ENCODE assay signal across 1 cellular context in the genomic region with DNA sequence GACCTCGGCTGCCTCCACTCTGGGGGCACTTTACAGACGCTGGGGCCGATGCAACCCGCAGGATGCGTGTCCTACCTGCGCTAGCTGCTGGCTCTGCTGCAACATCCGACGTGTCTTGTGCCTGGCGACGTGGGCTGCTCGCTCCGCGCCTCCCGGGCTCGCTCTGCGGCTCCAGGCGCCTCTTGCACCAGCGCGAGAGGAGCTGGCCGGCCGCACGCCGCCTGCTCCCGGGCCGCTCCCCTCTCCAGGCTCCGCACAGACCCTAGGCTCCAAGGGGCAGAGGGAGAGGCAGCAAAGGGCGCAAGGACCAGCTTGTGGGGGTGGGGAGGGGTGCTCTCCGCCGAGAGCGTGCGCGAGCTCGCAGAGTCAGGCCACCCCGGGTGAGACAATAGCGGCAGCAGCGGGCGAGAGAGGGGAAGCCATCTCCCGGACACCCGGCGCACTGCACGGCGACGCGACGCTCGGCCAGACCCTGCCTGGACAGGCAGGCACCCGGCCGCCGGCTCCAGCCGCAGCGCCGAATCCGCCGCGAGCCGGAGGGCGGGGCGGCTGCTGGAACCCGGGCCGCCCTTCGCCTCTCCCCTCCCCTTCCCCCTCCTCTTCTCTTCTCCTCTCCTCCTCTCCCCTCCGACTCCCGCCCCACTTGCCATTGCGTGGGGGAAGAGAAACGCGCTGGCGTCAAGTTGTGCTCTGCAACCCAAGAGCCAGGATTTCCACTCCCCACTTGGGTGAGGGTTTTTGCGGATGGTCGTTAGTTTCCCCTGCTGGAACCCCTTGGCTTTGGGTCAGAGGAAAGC.
TF ChIP-seq lines count a peak whose summit lies in the region.

A gene with protein sequence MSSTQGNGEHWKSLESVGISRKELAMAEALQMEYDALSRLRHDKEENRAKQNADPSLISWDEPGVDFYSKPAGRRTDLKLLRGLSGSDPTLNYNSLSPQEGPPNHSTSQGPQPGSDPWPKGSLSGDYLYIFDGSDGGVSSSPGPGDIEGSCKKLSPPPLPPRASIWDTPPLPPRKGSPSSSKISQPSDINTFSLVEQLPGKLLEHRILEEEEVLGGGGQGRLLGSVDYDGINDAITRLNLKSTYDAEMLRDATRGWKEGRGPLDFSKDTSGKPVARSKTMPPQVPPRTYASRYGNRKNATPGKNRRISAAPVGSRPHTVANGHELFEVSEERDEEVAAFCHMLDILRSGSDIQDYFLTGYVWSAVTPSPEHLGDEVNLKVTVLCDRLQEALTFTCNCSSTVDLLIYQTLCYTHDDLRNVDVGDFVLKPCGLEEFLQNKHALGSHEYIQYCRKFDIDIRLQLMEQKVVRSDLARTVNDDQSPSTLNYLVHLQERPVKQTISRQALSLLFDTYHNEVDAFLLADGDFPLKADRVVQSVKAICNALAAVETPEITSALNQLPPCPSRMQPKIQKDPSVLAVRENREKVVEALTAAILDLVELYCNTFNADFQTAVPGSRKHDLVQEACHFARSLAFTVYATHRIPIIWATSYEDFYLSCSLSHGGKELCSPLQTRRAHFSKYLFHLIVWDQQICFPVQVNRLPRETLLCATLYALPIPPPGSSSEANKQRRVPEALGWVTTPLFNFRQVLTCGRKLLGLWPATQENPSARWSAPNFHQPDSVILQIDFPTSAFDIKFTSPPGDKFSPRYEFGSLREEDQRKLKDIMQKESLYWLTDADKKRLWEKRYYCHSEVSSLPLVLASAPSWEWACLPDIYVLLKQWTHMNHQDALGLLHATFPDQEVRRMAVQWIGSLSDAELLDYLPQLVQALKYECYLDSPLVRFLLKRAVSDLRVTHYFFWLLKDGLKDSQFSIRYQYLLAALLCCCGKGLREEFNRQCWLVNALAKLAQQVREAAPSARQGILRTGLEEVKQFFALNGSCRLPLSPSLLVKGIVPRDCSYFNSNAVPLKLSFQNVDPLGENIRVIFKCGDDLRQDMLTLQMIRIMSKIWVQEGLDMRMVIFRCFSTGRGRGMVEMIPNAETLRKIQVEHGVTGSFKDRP (N-terminal part only) (minus strand): TSS at position 525 of the 797 bp plus-strand sequence. CDS start 25,003 bp downstream, outside the sequence.

TF ChIP-seq in HepG2, 621 proteins besides CTCF, POLR2A, EP300 and RAD21 (continued from another document and continues in another):
- TF ChIP-seq, protein P1, sequence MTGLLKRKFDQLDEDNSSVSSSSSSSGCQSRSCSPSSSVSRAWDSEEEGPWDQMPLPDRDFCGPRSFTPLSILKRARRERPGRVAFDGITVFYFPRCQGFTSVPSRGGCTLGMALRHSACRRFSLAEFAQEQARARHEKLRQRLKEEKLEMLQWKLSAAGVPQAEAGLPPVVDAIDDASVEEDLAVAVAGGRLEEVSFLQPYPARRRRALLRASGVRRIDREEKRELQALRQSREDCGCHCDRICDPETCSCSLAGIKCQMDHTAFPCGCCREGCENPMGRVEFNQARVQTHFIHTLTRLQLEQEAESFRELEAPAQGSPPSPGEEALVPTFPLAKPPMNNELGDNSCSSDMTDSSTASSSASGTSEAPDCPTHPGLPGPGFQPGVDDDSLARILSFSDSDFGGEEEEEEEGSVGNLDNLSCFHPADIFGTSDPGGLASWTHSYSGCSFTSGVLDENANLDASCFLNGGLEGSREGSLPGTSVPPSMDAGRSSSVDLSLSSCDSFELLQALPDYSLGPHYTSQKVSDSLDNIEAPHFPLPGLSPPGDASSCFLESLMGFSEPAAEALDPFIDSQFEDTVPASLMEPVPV (CRISPR knock-in tag; IDR thresholded peaks at IDR 0.05) = peak; percentile 18; the same call in 1 of the 2 replicates
- TF ChIP-seq ZNF709 (CRISPR knock-in tag; IDR thresholded peaks at IDR 0.05) = peak; percentile 60; the same call in 1 of the 2 replicates
- TF ChIP-seq, protein P2, sequence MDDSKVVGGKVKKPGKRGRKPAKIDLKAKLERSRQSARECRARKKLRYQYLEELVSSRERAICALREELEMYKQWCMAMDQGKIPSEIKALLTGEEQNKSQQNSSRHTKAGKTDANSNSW (CRISPR knock-in tag; IDR thresholded peaks at IDR 0.05; ENCODE audit: borderline replicate concordance) = no peak
- TF ChIP-seq ZKSCAN8 (CRISPR knock-in tag; IDR thresholded peaks at IDR 0.05; ENCODE audit: borderline replicate concordance) = 0 out of 2 replicates have a peak, but pooled peaks have one; percentile 60
- TF ChIP-seq TAF1 (CRISPR knock-in tag; IDR thresholded peaks at IDR 0.05) = peak; percentile 80
- TF ChIP-seq ZNF224 (CRISPR knock-in tag; IDR thresholded peaks at IDR 0.05) = 0 out of 2 replicates have a peak, but pooled peaks have one; percentile 70
- TF ChIP-seq ZNF296 (CRISPR knock-in tag; conservative IDR thresholded peaks at IDR 0.05) = no peak
- peak; percentile 77 for TF ChIP-seq SALL1 (CRISPR knock-in tag; IDR thresholded peaks at IDR 0.05)
- TF ChIP-seq, protein P3, sequence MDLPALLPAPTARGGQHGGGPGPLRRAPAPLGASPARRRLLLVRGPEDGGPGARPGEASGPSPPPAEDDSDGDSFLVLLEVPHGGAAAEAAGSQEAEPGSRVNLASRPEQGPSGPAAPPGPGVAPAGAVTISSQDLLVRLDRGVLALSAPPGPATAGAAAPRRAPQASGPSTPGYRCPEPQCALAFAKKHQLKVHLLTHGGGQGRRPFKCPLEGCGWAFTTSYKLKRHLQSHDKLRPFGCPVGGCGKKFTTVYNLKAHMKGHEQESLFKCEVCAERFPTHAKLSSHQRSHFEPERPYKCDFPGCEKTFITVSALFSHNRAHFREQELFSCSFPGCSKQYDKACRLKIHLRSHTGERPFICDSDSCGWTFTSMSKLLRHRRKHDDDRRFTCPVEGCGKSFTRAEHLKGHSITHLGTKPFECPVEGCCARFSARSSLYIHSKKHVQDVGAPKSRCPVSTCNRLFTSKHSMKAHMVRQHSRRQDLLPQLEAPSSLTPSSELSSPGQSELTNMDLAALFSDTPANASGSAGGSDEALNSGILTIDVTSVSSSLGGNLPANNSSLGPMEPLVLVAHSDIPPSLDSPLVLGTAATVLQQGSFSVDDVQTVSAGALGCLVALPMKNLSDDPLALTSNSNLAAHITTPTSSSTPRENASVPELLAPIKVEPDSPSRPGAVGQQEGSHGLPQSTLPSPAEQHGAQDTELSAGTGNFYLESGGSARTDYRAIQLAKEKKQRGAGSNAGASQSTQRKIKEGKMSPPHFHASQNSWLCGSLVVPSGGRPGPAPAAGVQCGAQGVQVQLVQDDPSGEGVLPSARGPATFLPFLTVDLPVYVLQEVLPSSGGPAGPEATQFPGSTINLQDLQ (CRISPR knock-in tag; IDR thresholded peaks at IDR 0.05) = 0 out of 2 replicates have a peak, but pooled peaks have one; percentile 65
- 0 out of 2 replicates have a peak, but pooled peaks have one; percentile 10 for TF ChIP-seq ZNF598 (CRISPR knock-in tag; IDR thresholded peaks at IDR 0.05; ENCODE audit: borderline replicate concordance)
- TF ChIP-seq, protein P4, sequence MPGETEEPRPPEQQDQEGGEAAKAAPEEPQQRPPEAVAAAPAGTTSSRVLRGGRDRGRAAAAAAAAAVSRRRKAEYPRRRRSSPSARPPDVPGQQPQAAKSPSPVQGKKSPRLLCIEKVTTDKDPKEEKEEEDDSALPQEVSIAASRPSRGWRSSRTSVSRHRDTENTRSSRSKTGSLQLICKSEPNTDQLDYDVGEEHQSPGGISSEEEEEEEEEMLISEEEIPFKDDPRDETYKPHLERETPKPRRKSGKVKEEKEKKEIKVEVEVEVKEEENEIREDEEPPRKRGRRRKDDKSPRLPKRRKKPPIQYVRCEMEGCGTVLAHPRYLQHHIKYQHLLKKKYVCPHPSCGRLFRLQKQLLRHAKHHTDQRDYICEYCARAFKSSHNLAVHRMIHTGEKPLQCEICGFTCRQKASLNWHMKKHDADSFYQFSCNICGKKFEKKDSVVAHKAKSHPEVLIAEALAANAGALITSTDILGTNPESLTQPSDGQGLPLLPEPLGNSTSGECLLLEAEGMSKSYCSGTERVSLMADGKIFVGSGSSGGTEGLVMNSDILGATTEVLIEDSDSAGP (CRISPR knock-in tag; IDR thresholded peaks at IDR 0.05; ENCODE audit: borderline replicate concordance) = peak; percentile 78
- TF ChIP-seq REL (CRISPR knock-in tag; conservative IDR thresholded peaks at IDR 0.05) = peak; percentile 84
- TF ChIP-seq FLYWCH1 (CRISPR knock-in tag; IDR thresholded peaks at IDR 0.05) = 0 out of 2 replicates have a peak, but pooled peaks have one; percentile 38
- peak; percentile 86; the same call in 1 of the 2 replicates for TF ChIP-seq ZNF547 (CRISPR knock-in tag; IDR thresholded peaks at IDR 0.05)
- 0 out of 2 replicates have a peak, but pooled peaks have one; percentile 74 for TF ChIP-seq ZNF672 (CRISPR knock-in tag; IDR thresholded peaks at IDR 0.05)
- peak; percentile 32; the same call in 1 of the 2 replicates for TF ChIP-seq ZSCAN20 (CRISPR knock-in tag; IDR thresholded peaks at IDR 0.05; ENCODE audit: borderline replicate concordance)
- no peak for TF ChIP-seq ZFP1 (CRISPR knock-in tag; IDR thresholded peaks at IDR 0.05)
- TF ChIP-seq SMYD3 (CRISPR knock-in tag; IDR thresholded peaks at IDR 0.05) = no peak
- TF ChIP-seq POLR2AphosphoS5 (IDR thresholded peaks at IDR 0.05; ENCODE audit: low read depth, low read length) = 0 out of 2 replicates have a peak, but pooled peaks have one; percentile 25
- TF ChIP-seq PRMT3 (CRISPR knock-in tag; IDR thresholded peaks at IDR 0.05; ENCODE audit: borderline replicate concordance, low read depth) = 0 out of 2 replicates have a peak, but pooled peaks have one; percentile 38
- TF ChIP-seq, protein P5, sequence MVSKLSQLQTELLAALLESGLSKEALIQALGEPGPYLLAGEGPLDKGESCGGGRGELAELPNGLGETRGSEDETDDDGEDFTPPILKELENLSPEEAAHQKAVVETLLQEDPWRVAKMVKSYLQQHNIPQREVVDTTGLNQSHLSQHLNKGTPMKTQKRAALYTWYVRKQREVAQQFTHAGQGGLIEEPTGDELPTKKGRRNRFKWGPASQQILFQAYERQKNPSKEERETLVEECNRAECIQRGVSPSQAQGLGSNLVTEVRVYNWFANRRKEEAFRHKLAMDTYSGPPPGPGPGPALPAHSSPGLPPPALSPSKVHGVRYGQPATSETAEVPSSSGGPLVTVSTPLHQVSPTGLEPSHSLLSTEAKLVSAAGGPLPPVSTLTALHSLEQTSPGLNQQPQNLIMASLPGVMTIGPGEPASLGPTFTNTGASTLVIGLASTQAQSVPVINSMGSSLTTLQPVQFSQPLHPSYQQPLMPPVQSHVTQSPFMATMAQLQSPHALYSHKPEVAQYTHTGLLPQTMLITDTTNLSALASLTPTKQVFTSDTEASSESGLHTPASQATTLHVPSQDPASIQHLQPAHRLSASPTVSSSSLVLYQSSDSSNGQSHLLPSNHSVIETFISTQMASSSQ (IDR thresholded peaks at IDR 0.05; ENCODE audit: low read depth) = no peak
- TF ChIP-seq, protein P5 (CRISPR knock-in tag; IDR thresholded peaks at IDR 0.05; ENCODE audit: borderline replicate concordance) = peak; percentile 38; the same call in 1 of the 2 replicates
- no peak for TF ChIP-seq GATA4 (IDR thresholded peaks at IDR 0.05; ENCODE audit: borderline replicate concordance, low read depth)
- TF ChIP-seq, protein P6, sequence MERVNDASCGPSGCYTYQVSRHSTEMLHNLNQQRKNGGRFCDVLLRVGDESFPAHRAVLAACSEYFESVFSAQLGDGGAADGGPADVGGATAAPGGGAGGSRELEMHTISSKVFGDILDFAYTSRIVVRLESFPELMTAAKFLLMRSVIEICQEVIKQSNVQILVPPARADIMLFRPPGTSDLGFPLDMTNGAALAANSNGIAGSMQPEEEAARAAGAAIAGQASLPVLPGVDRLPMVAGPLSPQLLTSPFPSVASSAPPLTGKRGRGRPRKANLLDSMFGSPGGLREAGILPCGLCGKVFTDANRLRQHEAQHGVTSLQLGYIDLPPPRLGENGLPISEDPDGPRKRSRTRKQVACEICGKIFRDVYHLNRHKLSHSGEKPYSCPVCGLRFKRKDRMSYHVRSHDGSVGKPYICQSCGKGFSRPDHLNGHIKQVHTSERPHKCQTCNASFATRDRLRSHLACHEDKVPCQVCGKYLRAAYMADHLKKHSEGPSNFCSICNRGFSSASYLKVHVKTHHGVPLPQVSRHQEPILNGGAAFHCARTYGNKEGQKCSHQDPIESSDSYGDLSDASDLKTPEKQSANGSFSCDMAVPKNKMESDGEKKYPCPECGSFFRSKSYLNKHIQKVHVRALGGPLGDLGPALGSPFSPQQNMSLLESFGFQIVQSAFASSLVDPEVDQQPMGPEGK (CRISPR knock-in tag; IDR thresholded peaks at IDR 0.05) = peak; percentile 60
- TF ChIP-seq KDM6A (CRISPR knock-in tag; IDR thresholded peaks at IDR 0.05; ENCODE audit: low read depth) = no peak
- TF ChIP-seq ZBTB38 (CRISPR knock-in tag; IDR thresholded peaks at IDR 0.05) = peak; percentile 18; the same call in 1 of the 2 replicates
- TF ChIP-seq, protein P7, sequence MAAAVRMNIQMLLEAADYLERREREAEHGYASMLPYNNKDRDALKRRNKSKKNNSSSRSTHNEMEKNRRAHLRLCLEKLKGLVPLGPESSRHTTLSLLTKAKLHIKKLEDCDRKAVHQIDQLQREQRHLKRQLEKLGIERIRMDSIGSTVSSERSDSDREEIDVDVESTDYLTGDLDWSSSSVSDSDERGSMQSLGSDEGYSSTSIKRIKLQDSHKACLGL (CRISPR knock-in tag; IDR thresholded peaks at IDR 0.05) = peak; percentile 80; the same call in 1 of the 2 replicates
- peak; percentile 17; the same call in 1 of the 2 replicates for TF ChIP-seq ERF (CRISPR knock-in tag; IDR thresholded peaks at IDR 0.05)
- no peak for TF ChIP-seq ZIK1 (CRISPR knock-in tag; IDR thresholded peaks at IDR 0.05; ENCODE audit: borderline replicate concordance, low read depth)
- peak; percentile 70; the same call in 1 of the 2 replicates for TF ChIP-seq SAP130 (CRISPR knock-in tag; IDR thresholded peaks at IDR 0.05; ENCODE audit: low read depth)
- TF ChIP-seq HDAC2 (CRISPR knock-in tag; IDR thresholded peaks at IDR 0.05) = peak; percentile 63; the same call in 1 of the 2 replicates
- TF ChIP-seq, protein P8, sequence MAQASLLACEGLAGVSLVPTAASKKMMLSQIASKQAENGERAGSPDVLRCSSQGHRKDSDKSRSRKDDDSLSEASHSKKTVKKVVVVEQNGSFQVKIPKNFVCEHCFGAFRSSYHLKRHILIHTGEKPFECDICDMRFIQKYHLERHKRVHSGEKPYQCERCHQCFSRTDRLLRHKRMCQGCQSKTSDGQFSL (CRISPR knock-in tag; IDR thresholded peaks at IDR 0.05) = no peak
- TF ChIP-seq MTA1 (CRISPR knock-in tag; IDR thresholded peaks at IDR 0.05; ENCODE audit: borderline replicate concordance) = peak; percentile 67; the same call in 1 of the 2 replicates
- TF ChIP-seq BCL6 (CRISPR knock-in tag; IDR thresholded peaks at IDR 0.05) = peak; percentile 77; the same call in 1 of the 2 replicates
- TF ChIP-seq HNRNPLL (IDR thresholded peaks at IDR 0.05; ENCODE audit: low read depth, low read length, poor library complexity, severe bottlenecking) = peak; percentile 90
- TF ChIP-seq MAFF (IDR thresholded peaks at IDR 0.05; ENCODE audit: low read depth, low read length) = no peak
